1 cellular context compared by ENCODE assay signal in the genomic region with DNA sequence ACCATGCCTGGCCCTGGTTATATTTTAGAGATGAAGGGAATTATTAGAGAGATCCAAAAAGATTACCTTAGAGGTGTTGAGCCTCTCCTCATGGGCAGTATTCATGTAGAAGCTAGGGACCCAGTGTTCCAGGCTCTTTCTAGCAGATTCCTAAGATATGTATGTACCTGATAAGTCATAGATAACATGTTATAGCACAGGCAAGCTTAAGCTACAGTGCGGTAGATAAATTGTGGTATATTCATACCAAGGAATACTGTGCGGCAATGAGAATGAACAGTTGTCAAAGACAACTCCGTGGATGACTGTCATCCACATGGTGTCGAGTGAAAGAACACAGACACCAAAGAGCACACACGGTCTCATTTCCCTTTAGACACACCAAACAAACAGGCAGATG.
TF ChIP-seq lines count a peak whose summit lies in the region.

No MANE protein-coding gene starts in this region.

TF ChIP-seq in IMR-90, 13 proteins besides CTCF, POLR2A, EP300 and RAD21 (continued from another document):
- TF ChIP-seq, protein P1, sequence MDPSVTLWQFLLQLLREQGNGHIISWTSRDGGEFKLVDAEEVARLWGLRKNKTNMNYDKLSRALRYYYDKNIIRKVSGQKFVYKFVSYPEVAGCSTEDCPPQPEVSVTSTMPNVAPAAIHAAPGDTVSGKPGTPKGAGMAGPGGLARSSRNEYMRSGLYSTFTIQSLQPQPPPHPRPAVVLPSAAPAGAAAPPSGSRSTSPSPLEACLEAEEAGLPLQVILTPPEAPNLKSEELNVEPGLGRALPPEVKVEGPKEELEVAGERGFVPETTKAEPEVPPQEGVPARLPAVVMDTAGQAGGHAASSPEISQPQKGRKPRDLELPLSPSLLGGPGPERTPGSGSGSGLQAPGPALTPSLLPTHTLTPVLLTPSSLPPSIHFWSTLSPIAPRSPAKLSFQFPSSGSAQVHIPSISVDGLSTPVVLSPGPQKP (IDR thresholded peaks at IDR 0.05; ENCODE audit: borderline replicate concordance, low read depth, low read length) = no peak
- no peak for TF ChIP-seq MAFK (IDR thresholded peaks at IDR 0.05; ENCODE audit: low read depth, low read length)
- TF ChIP-seq NFE2L2 (IDR thresholded peaks at IDR 0.05; ENCODE audit: low read depth, low read length) = no peak
- no peak for TF ChIP-seq CEBPB (IDR thresholded peaks at IDR 0.05; ENCODE audit: low read depth, low read length)
- TF ChIP-seq RCOR1 (IDR thresholded peaks at IDR 0.05; ENCODE audit: insufficient replicate concordance, low read length) = no peak
- TF ChIP-seq BHLHE40 (IDR thresholded peaks at IDR 0.05; ENCODE audit: low read depth, low read length) = no peak
- TF ChIP-seq SMC3 (IDR thresholded peaks at IDR 0.05; ENCODE audit: low read depth, low read length) = no peak
- no peak for TF ChIP-seq CHD1 (IDR thresholded peaks at IDR 0.05; ENCODE audit: low read depth, low read length)
- no peak for TF ChIP-seq MAZ (IDR thresholded peaks at IDR 0.05; ENCODE audit: borderline replicate concordance, low read depth, low read length)
- TF ChIP-seq FOS (IDR thresholded peaks at IDR 0.05; ENCODE audit: low read depth, low read length) = no peak
- no peak for TF ChIP-seq RFX5 (IDR thresholded peaks at IDR 0.05; ENCODE audit: low read depth, low read length)
- TF ChIP-seq, protein P2, sequence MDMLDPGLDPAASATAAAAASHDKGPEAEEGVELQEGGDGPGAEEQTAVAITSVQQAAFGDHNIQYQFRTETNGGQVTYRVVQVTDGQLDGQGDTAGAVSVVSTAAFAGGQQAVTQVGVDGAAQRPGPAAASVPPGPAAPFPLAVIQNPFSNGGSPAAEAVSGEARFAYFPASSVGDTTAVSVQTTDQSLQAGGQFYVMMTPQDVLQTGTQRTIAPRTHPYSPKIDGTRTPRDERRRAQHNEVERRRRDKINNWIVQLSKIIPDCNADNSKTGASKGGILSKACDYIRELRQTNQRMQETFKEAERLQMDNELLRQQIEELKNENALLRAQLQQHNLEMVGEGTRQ (IDR thresholded peaks at IDR 0.05; ENCODE audit: low read depth, low read length) = no peak
TF ChIP-seq in IMR-90: peak in this region for 0.
